In genomic region chr3:158770254-158771017, GRCh38 we compare ENCODE assay signal across 1 cellular context.
TF ChIP-seq lines count a peak whose summit lies in the region.

No MANE protein-coding gene starts in this region.

TF ChIP-seq in K562, 482 proteins besides CTCF, POLR2A, EP300 and RAD21 (continued from another document):
- TF ChIP-seq, protein P1, sequence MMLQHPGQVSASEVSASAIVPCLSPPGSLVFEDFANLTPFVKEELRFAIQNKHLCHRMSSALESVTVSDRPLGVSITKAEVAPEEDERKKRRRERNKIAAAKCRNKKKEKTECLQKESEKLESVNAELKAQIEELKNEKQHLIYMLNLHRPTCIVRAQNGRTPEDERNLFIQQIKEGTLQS (IDR thresholded peaks at IDR 0.05), result peak; percentile 51; the same call in 1 of the 2 replicates
- TF ChIP-seq, protein P1 (CRISPR knock-in tag; conservative IDR thresholded peaks at IDR 0.05), result no peak
- TF ChIP-seq, protein P2, sequence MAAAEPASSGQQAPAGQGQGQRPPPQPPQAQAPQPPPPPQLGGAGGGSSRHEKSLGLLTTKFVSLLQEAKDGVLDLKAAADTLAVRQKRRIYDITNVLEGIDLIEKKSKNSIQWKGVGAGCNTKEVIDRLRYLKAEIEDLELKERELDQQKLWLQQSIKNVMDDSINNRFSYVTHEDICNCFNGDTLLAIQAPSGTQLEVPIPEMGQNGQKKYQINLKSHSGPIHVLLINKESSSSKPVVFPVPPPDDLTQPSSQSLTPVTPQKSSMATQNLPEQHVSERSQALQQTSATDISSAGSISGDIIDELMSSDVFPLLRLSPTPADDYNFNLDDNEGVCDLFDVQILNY (CRISPR knock-in tag; IDR thresholded peaks at IDR 0.05), result no peak
- TF ChIP-seq FOSL1 (tag; conservative IDR thresholded peaks at IDR 0.05) (0 out of 2 replicates have a peak, but pooled peaks have one; percentile 21), KLF10 (CRISPR knock-in tag; IDR thresholded peaks at IDR 0.05) (no peak), MAFG (tag; conservative IDR thresholded peaks at IDR 0.05) (0 out of 2 replicates have a peak, but pooled peaks have one; percentile 34), ZNF41 (CRISPR knock-in tag; conservative IDR thresholded peaks at IDR 0.05) (no peak), SMARCB1 (IDR thresholded peaks at IDR 0.05; ENCODE audit: insufficient read length, low read depth) (no peak), MTA2 (IDR thresholded peaks at IDR 0.05; ENCODE audit: low read depth) (no peak)
- TF ChIP-seq, protein P3, sequence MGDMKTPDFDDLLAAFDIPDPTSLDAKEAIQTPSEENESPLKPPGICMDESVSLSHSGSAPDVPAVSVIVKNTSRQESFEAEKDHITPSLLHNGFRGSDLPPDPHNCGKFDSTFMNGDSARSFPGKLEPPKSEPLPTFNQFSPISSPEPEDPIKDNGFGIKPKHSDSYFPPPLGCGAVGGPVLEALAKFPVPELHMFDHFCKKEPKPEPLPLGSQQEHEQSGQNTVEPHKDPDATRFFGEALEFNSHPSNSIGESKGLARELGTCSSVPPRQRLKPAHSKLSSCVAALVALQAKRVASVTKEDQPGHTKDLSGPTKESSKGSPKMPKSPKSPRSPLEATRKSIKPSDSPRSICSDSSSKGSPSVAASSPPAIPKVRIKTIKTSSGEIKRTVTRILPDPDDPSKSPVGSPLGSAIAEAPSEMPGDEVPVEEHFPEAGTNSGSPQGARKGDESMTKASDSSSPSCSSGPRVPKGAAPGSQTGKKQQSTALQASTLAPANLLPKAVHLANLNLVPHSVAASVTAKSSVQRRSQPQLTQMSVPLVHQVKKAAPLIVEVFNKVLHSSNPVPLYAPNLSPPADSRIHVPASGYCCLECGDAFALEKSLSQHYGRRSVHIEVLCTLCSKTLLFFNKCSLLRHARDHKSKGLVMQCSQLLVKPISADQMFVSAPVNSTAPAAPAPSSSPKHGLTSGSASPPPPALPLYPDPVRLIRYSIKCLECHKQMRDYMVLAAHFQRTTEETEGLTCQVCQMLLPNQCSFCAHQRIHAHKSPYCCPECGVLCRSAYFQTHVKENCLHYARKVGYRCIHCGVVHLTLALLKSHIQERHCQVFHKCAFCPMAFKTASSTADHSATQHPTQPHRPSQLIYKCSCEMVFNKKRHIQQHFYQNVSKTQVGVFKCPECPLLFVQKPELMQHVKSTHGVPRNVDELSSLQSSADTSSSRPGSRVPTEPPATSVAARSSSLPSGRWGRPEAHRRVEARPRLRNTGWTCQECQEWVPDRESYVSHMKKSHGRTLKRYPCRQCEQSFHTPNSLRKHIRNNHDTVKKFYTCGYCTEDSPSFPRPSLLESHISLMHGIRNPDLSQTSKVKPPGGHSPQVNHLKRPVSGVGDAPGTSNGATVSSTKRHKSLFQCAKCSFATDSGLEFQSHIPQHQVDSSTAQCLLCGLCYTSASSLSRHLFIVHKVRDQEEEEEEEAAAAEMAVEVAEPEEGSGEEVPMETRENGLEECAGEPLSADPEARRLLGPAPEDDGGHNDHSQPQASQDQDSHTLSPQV (IDR thresholded peaks at IDR 0.05), result peak; percentile 27; the same call in 1 of the 2 replicates
